ENCODE assay signal across 1 cellular context in the genomic region with DNA sequence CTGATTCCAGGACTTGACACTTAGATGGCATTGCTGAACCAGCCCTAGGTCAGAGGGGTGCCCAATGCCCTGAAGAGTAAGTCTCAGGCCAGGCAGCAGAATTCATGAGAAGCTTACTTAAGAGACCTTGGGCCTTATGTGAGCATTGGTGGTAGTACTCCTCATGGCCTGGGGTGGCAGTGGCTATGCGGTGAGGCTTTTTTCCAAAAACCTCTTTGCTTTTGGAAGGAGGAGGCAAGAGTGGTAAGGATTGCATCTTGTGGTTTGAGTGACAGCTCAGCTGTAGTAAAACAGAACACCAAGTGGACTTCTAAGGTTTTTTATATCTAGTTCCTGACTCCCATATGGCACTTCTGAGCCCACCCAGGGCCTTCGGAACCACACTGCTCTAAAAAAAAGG.
TF ChIP-seq lines count a peak whose summit lies in the region.

No MANE protein-coding gene starts in this region.

TF ChIP-seq in GM23338, 12 proteins besides CTCF, POLR2A, EP300 and RAD21 (continued from another document):
- TF ChIP-seq, protein P1, sequence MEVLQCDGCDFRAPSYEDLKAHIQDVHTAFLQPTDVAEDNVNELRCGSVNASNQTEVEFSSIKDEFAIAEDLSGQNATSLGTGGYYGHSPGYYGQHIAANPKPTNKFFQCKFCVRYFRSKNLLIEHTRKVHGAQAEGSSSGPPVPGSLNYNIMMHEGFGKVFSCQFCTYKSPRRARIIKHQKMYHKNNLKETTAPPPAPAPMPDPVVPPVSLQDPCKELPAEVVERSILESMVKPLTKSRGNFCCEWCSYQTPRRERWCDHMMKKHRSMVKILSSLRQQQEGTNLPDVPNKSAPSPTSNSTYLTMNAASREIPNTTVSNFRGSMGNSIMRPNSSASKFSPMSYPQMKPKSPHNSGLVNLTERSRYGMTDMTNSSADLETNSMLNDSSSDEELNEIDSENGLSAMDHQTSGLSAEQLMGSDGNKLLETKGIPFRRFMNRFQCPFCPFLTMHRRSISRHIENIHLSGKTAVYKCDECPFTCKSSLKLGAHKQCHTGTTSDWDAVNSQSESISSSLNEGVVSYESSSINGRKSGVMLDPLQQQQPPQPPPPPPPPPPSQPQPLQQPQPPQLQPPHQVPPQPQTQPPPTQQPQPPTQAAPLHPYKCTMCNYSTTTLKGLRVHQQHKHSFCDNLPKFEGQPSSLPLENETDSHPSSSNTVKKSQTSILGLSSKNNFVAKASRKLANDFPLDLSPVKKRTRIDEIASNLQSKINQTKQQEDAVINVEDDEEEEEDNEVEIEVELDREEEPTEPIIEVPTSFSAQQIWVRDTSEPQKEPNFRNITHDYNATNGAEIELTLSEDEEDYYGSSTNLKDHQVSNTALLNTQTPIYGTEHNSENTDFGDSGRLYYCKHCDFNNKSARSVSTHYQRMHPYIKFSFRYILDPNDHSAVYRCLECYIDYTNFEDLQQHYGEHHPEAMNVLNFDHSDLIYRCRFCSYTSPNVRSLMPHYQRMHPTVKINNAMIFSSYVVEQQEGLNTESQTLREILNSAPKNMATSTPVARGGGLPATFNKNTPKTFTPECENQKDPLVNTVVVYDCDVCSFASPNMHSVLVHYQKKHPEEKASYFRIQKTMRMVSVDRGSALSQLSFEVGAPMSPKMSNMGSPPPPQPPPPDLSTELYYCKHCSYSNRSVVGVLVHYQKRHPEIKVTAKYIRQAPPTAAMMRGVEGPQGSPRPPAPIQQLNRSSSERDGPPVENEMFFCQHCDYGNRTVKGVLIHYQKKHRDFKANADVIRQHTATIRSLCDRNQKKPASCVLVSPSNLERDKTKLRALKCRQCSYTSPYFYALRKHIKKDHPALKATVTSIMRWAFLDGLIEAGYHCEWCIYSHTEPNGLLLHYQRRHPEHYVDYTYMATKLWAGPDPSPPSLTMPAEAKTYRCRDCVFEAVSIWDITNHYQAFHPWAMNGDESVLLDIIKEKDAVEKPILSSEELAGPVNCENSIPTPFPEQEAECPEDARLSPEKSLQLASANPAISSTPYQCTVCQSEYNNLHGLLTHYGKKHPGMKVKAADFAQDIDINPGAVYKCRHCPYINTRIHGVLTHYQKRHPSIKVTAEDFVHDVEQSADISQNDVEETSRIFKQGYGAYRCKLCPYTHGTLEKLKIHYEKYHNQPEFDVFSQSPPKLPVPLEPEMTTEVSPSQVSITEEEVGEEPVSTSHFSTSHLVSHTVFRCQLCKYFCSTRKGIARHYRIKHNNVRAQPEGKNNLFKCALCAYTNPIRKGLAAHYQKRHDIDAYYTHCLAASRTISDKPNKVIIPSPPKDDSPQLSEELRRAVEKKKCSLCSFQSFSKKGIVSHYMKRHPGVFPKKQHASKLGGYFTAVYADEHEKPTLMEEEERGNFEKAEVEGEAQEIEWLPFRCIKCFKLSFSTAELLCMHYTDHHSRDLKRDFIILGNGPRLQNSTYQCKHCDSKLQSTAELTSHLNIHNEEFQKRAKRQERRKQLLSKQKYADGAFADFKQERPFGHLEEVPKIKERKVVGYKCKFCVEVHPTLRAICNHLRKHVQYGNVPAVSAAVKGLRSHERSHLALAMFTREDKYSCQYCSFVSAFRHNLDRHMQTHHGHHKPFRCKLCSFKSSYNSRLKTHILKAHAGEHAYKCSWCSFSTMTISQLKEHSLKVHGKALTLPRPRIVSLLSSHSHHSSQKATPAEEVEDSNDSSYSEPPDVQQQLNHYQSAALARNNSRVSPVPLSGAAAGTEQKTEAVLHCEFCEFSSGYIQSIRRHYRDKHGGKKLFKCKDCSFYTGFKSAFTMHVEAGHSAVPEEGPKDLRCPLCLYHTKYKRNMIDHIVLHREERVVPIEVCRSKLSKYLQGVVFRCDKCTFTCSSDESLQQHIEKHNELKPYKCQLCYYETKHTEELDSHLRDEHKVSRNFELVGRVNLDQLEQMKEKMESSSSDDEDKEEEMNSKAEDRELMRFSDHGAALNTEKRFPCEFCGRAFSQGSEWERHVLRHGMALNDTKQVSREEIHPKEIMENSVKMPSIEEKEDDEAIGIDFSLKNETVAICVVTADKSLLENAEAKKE (CRISPR knock-in tag; IDR thresholded peaks at IDR 0.05), result no peak
- no peak for TF ChIP-seq EZH2 (IDR thresholded peaks at IDR 0.05; ENCODE audit: low read depth, unreplicated experiment)
- TF ChIP-seq CREB1 (CRISPR knock-in tag; IDR thresholded peaks at IDR 0.05; ENCODE audit: low read depth), result no peak
- TF ChIP-seq NANOG (IDR thresholded peaks at IDR 0.05; ENCODE audit: borderline replicate concordance), result no peak
- no peak for TF ChIP-seq EZH2phosphoT487 (IDR thresholded peaks at IDR 0.05; ENCODE audit: unreplicated experiment)
